In genomic region chr20:57772349-57772964, GRCh38 we compare ENCODE assay signal across 8 cellular contexts.
DNase-seq lines count a peak whose midpoint lies in the region; ATAC-seq and TF ChIP-seq lines count a peak whose summit lies in the region.

No MANE protein-coding gene starts in this region.

- in situ Hi-C loops in Caki2 (cut with HindIII; ENCODE audit: low pct_unique_long_range_greater_than_20kb, low sequenced_read_pairs): no loop called here

- POLR2A ChIA-PET in naive thymus-derived CD8-positive, alpha-beta T cell (lab: Charles Lee): no interaction called here

- no peak overlapping the region for H3K4me3 Mint-ChIP-seq in naive thymus-derived CD8-positive, alpha-beta T cell
- no peak overlapping the region for H3K4me3 Mint-ChIP-seq in type B pancreatic cell

- DNase-seq in Caki2 (ENCODE audit: low read depth) (peak; percentile 93), LHCN-M2 (ENCODE audit: low read depth) (peak; percentile 83), astrocyte of the hippocampus (ENCODE audit: low read depth, low spot score) (peak; percentile 72), type B pancreatic cell (ENCODE audit: extremely low spot score, unreplicated experiment) (no peak)
- DNase-seq in naive thymus-derived CD8-positive, alpha-beta T cell: no peak

- H3K9me3 Mint-ChIP-seq in naive thymus-derived CD8-positive, alpha-beta T cell: no peaks in the 10 kb centered on the region
- H3K9me3 Mint-ChIP-seq in type B pancreatic cell: no peaks in the 10 kb centered on the region

- no peak for TF ChIP-seq CTCF in type B pancreatic cell (conservative IDR thresholded peaks at IDR 0.05)

- peak overlapping the region in 1 of 10 donors; percentile 36 for H3K27ac Mint-ChIP-seq in naive thymus-derived CD8-positive, alpha-beta T cell
- no peak overlapping the region for H3K27ac Mint-ChIP-seq in type B pancreatic cell

- peaks cover 0 to 3% (median 0%) of the 10 kb centered on the region in 4 donors for H3K4me1 Mint-ChIP-seq in naive thymus-derived CD8-positive, alpha-beta T cell
- H3K4me1 Mint-ChIP-seq in type B pancreatic cell (ENCODE audit: unreplicated experiment): peaks cover 11% of the 10 kb centered on the region

- H3K27me3 Mint-ChIP-seq in naive thymus-derived CD8-positive, alpha-beta T cell: peaks cover 0 to 14% (median 7%) of the 10 kb centered on the region in 5 donors
- peaks cover 9% of the 10 kb centered on the region for H3K27me3 Mint-ChIP-seq in type B pancreatic cell

- ATAC-seq in naive thymus-derived CD8-positive, alpha-beta T cell: peak; percentile 49 to 70
- no peak for ATAC-seq in HG02981 (IDR thresholded peaks at IDR 0.05; ENCODE audit: unreplicated experiment)
- ATAC-seq in GM21526 (IDR thresholded peaks at IDR 0.05; ENCODE audit: low FRiP score, unreplicated experiment): no peak
- ATAC-seq in GM19395 (IDR thresholded peaks at IDR 0.05; ENCODE audit: unreplicated experiment): no peak

- H3K36me3 Mint-ChIP-seq in naive thymus-derived CD8-positive, alpha-beta T cell: no peaks in the 10 kb centered on the region
- H3K36me3 Mint-ChIP-seq in type B pancreatic cell: no peaks in the 10 kb centered on the region

Comparison
In these comparisons a context has a peak if more than half of its experiments do, and no peak if none do; other contexts are left out.
1. DNase-seq: peak in Caki2 (single experiment), LHCN-M2 (single experiment) and astrocyte of the hippocampus (single experiment); none in naive thymus-derived CD8-positive, alpha-beta T cell (0 of 10) and type B pancreatic cell (single experiment).
2. ATAC-seq: peak in naive thymus-derived CD8-positive, alpha-beta T cell (2 of 2); none in HG02981 (single experiment), GM21526 (single experiment) and GM19395 (single experiment).